Comparison of ENCODE assay signal across 21 cellular contexts in genomic region chr12:126607867-126608266, GRCh38.
"Had no signal": no experiment of that assay in that cellular context is flagged by ENCODE, and none has a peak within 500 bp of the region (broad histone marks: within the 10 kb centered on the region; RNA-seq: fewer than 3 reads in every experiment).

No MANE protein-coding gene starts in this region.

- ATAC-seq: mucosa of descending colon; natural killer cell; psoas muscle; stimulated activated naive B cell treated with anti-CD40 and anti-IgM and Interleukin-4, amounts not matched to agents 10 μg/mL and 1 μg/mL and 100 μg/mL, for 72 hours; stimulated activated naive CD8-positive, alpha-beta T cell treated with anti-CD3 and anti-CD28 coated beads, Interleukin-15, amount 100 ng/mL, for 72 hours had no signal

- H3K4me1 Mint-ChIP-seq: neural progenitor cell; stimulated activated naive B cell treated with anti-CD40 and anti-IgM and Interleukin-4, amounts not matched to agents 10 μg/mL and 1 μg/mL and 100 μg/mL, for 72 hours; stimulated activated naive CD8-positive, alpha-beta T cell treated with anti-CD3 and anti-CD28 coated beads, Interleukin-15, amount 100 ng/mL, for 72 hours had no signal

- H3K9me3 ChIP-seq: colonic mucosa, testis had no signal

- H3K27me3 ChIP-seq: colonic mucosa, esophagus squamous epithelium, gastroesophageal sphincter, neural progenitor cell, sigmoid colon, testis, tibial nerve had no signal

- DNase-seq: caudate nucleus; colonic mucosa; dermis blood vessel endothelial cell; esophagus squamous epithelium; kidney; left cardiac atrium; mucosa of descending colon; natural killer cell; occipital lobe; psoas muscle; retina; sigmoid colon; stimulated activated CD4-positive, alpha-beta T cell treated with anti-CD3 and anti-CD28 coated beads, Interleukin-2, amount 100 ng/mL, for 24 hours; stimulated activated CD4-positive, alpha-beta T cell treated with anti-CD3 and anti-CD28 coated beads, Interleukin-4, amount 100 ng/mL, for 4 hours; stimulated activated naive B cell treated with anti-CD40 and anti-IgM and Interleukin-4, amounts not matched to agents 10 μg/mL and 1 μg/mL and 100 μg/mL, for 72 hours; stimulated activated naive CD8-positive, alpha-beta T cell treated with anti-CD3 and anti-CD28 coated beads, Interleukin-15, amount 100 ng/mL, for 72 hours; testis had no signal

- H3K4me2 ChIP-seq: neural progenitor cell had no signal

- H3K4me3 ChIP-seq: colonic mucosa, esophagus squamous epithelium, gastroesophageal sphincter, mucosa of descending colon, neural progenitor cell, psoas muscle, sigmoid colon, skin epidermis, testis, tibial nerve had no signal

- H3K36me3 Mint-ChIP-seq: natural killer cell; neural progenitor cell; stimulated activated naive B cell treated with anti-CD40 and anti-IgM and Interleukin-4, amounts not matched to agents 10 μg/mL and 1 μg/mL and 100 μg/mL, for 72 hours had no signal

- H3K36me3 ChIP-seq: colonic mucosa, esophagus squamous epithelium, gastroesophageal sphincter, neural progenitor cell, sigmoid colon, tibial nerve had no signal

- H3K27ac ChIP-seq: colonic mucosa, esophagus squamous epithelium, gastroesophageal sphincter, neural progenitor cell, psoas muscle, sigmoid colon, skin epidermis, testis had no signal

- H3K27me3 Mint-ChIP-seq: stimulated activated naive B cell treated with anti-CD40 and anti-IgM and Interleukin-4, amounts not matched to agents 10 μg/mL and 1 μg/mL and 100 μg/mL, for 72 hours; stimulated activated naive CD8-positive, alpha-beta T cell treated with anti-CD3 and anti-CD28 coated beads, Interleukin-15, amount 100 ng/mL, for 72 hours had no signal

- H2AFZ ChIP-seq: neural progenitor cell had no signal

- H3K4me3 Mint-ChIP-seq: natural killer cell; neural progenitor cell; stimulated activated naive B cell treated with anti-CD40 and anti-IgM and Interleukin-4, amounts not matched to agents 10 μg/mL and 1 μg/mL and 100 μg/mL, for 72 hours; stimulated activated naive CD8-positive, alpha-beta T cell treated with anti-CD3 and anti-CD28 coated beads, Interleukin-15, amount 100 ng/mL, for 72 hours had no signal

- H3K27ac Mint-ChIP-seq: natural killer cell; neural progenitor cell; stimulated activated naive B cell treated with anti-CD40 and anti-IgM and Interleukin-4, amounts not matched to agents 10 μg/mL and 1 μg/mL and 100 μg/mL, for 72 hours; stimulated activated naive CD8-positive, alpha-beta T cell treated with anti-CD3 and anti-CD28 coated beads, Interleukin-15, amount 100 ng/mL, for 72 hours had no signal

- H3K4me1 ChIP-seq: colonic mucosa, esophagus squamous epithelium, gastroesophageal sphincter, psoas muscle, sigmoid colon, testis had no signal
